In the genomic region with DNA sequence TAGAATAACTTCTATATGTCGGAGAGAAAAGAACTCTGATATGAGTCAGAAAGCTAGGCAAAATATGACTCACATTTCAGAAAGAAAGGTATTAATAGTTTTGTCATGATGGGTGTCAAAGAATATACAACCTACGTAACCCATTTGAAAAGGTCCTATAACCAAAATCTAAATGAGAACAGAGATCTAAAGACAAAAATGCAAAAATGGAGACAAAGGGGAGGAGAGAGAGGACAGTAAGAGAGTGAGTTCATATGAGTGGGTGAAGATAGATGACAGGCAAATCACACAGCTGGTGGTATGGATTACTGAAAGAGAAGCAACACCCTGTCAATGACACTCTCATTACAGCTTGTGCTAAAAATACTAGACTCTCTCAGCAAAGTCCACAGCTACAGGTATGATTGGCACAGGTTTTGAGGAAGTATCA, we compare ENCODE assay signal across 8 cellular contexts. TPM values are rescaled to one million over a fixed set of nuclear protein-coding genes. Genes with fewer than 3 reads are reported as not detected.
DNase-seq lines count a peak whose midpoint lies in the region; ATAC-seq, FAIRE-seq and TF ChIP-seq lines count a peak whose summit lies in the region.

No MANE protein-coding gene starts in this region.

- FAIRE-seq in astrocyte (lab: Jason Lieb, UNC) (no peak), D721Med (lab: Jason Lieb, UNC) (no peak)

- no peak overlapping the region for H2AFZ ChIP-seq in astrocyte (ENCODE audit: low read depth, low read length)

- H3K27me3 ChIP-seq in astrocyte (ENCODE audit: insufficient read depth, low read length) (no peaks in the 10 kb centered on the region), upper lobe of right lung (no peaks in the 10 kb centered on the region), tibial artery (no peaks in the 10 kb centered on the region)

- H3K27ac ChIP-seq in astrocyte (ENCODE audit: low read depth, low read length), result no peak overlapping the region
- no peak overlapping the region for H3K27ac ChIP-seq in upper lobe of right lung
- H3K27ac ChIP-seq in tibial artery, result no peak overlapping the region

- no peaks in the 10 kb centered on the region for H3K9me3 Mint-ChIP-seq in astrocyte (ENCODE audit: unreplicated experiment)

- H3K36me3 Mint-ChIP-seq in astrocyte (ENCODE audit: low read depth, unreplicated experiment), result peaks cover 20% of the 10 kb centered on the region

- intact Hi-C loops in upper lobe of right lung (cut with DNase I), result no loop called here
- intact Hi-C loops in tibial artery (cut with DNase I; ENCODE audit: low total_unique reads), result no loop called here

- no peaks in the 10 kb centered on the region for H3K27me3 Mint-ChIP-seq in astrocyte (ENCODE audit: low read depth, unreplicated experiment)

- no peak overlapping the region for H3K4me3 Mint-ChIP-seq in astrocyte (ENCODE audit: unreplicated experiment)

- no peak overlapping the region for H3K4me2 ChIP-seq in astrocyte (ENCODE audit: low read length)

- no peak overlapping the region for H3K27ac Mint-ChIP-seq in astrocyte (ENCODE audit: unreplicated experiment)

- no peaks in the 10 kb centered on the region for H3K9me3 ChIP-seq in astrocyte (ENCODE audit: insufficient read depth, low read depth, low read length)
- no peaks in the 10 kb centered on the region for H3K9me3 ChIP-seq in upper lobe of right lung
- H3K9me3 ChIP-seq in tibial artery, result no peaks in the 10 kb centered on the region

- H3K36me3 ChIP-seq in astrocyte (ENCODE audit: insufficient read depth, low read length) (peaks cover 4% of the 10 kb centered on the region), upper lobe of right lung (peaks cover 45% of the 10 kb centered on the region), tibial artery (peaks cover 45 to 75% (median 53%) of the 10 kb centered on the region in 3 donors)

- H3K4me1 Mint-ChIP-seq in astrocyte (ENCODE audit: low read depth, unreplicated experiment), result peaks cover 11% of the 10 kb centered on the region

- ATAC-seq in GM18499 (IDR thresholded peaks at IDR 0.05; ENCODE audit: insufficient read depth, unreplicated experiment), result peak; percentile 94
- ATAC-seq in GM19463 (IDR thresholded peaks at IDR 0.05; ENCODE audit: unreplicated experiment), result peak; percentile 84
- ATAC-seq in HG03103 (IDR thresholded peaks at IDR 0.05; ENCODE audit: low read depth, unreplicated experiment), result peak; percentile 88
- no peak for ATAC-seq in upper lobe of right lung
- no peak for ATAC-seq in omental fat pad (ENCODE audit: low FRiP score)

- no peak overlapping the region for H3K9ac ChIP-seq in astrocyte (ENCODE audit: low read length)

- H4K20me1 ChIP-seq in astrocyte (ENCODE audit: insufficient read depth, low read length), result no peaks in the 10 kb centered on the region

- DNase-seq in astrocyte (ENCODE audit: low read depth) (peak; percentile 41), D721Med (ENCODE audit: insufficient read length, low spot score) (no peak), upper lobe of right lung (no peak), tibial artery (no peak), omental fat pad (ENCODE audit: low spot score) (no peak)

- TF ChIP-seq CTCF in astrocyte (IDR thresholded peaks at IDR 0.05; ENCODE audit: insufficient read depth, low read depth, low read length) (no peak), D721Med (IDR thresholded peaks at IDR 0.05; ENCODE audit: insufficient read depth, missing control alignments) (no peak), upper lobe of right lung (IDR thresholded peaks at IDR 0.05) (no peak), tibial artery (IDR thresholded peaks at IDR 0.05) (no peak), omental fat pad (IDR thresholded peaks at IDR 0.05) (no peak)

- H3K79me2 ChIP-seq in astrocyte (ENCODE audit: insufficient read depth, low read length), result no peaks in the 10 kb centered on the region

- H3K4me3 ChIP-seq in astrocyte (ENCODE audit: insufficient read depth, low read depth, low read length) (no peak overlapping the region), upper lobe of right lung (no peak overlapping the region), tibial artery (no peak overlapping the region)

- H3K4me1 ChIP-seq in astrocyte (ENCODE audit: insufficient read depth, low read length) (no peaks in the 10 kb centered on the region), upper lobe of right lung (no peaks in the 10 kb centered on the region), tibial artery (no peaks in the 10 kb centered on the region)

RNA-seq across cellular contexts. Expression of a gene that starts 25.6 kb away (rescaled TPM):
- 21.9 and 25.0 TPM in 2 replicates for total RNA-seq in astrocyte
- total RNA-seq in upper lobe of right lung, result 12.3 TPM
- 10 to 100 TPM in 3 of 4 donors, 1 to 10 TPM in 1; 7.4 to 15.9 (median 11.4) TPM for total RNA-seq in omental fat pad

RNA-seq across cellular contexts. Expression of a gene that starts 26.0 kb away (rescaled TPM):
- 83.4 and 84.9 TPM in 2 replicates for total RNA-seq in astrocyte
- 28.0 TPM for total RNA-seq in upper lobe of right lung
- total RNA-seq in omental fat pad, result 10 to 100 TPM; 44.9 to 92.7 (median 55.4) TPM

Comparison
In these comparisons a context has a peak if more than half of its experiments do, and no peak if none do; other contexts are left out.
1. ATAC-seq: peak in GM18499 (single experiment), GM19463 (single experiment) and HG03103 (single experiment); none in upper lobe of right lung (single experiment) and omental fat pad (single experiment).